In the genomic region with DNA sequence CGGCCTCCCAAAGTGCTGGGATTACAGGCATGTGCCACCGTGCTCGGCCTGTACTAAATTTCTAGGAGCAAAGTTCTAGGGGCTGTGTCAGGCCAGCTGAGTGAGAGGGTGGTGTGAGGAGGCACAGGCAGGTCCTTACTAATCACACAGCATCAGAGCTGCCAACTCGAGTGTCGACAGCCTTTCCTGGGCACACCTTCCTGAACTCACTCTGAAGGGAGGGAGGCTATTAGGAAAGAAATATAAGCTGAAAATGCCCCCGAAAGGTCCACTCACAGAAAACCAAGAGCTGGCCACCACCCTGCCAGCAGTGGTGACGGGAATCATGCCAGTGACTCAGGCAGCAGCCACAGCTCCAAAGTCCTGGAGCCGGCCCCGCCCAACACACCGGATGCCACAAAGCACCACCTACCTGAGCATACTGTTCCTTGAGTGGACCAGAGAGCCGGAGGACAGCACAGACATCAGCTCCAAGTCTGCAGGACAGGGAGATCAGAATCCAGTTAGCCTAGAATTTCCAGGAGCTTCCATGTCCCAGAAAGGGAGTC, we compare ENCODE assay signal across 16 cellular contexts. TPM values are rescaled to one million over a fixed set of nuclear protein-coding genes. Genes with fewer than 3 reads are reported as not detected.
DNase-seq lines count a peak whose midpoint lies in the region; ATAC-seq, FAIRE-seq and TF ChIP-seq lines count a peak whose summit lies in the region.
"Had no signal": no experiment of that assay in that cellular context is flagged by ENCODE, and none has a peak within 500 bp of the region (broad histone marks: within the 10 kb centered on the region; RNA-seq: fewer than 3 reads in every experiment).

No MANE protein-coding gene starts in this region.

- DNase-seq in H54 (ENCODE audit: insufficient read length, low spot score) (peak; percentile 79), left lobe of liver (ENCODE audit: low spot score) (peak; percentile 95), upper lobe of left lung (peak; percentile 78 to 90), endothelial cell (ENCODE audit: low spot score) (no peak)
- DNase-seq: CD4-positive, CD25-positive, alpha-beta regulatory T cell; H9; NCI-H1105 treated with DMSO at 0.1 percent for 48 hours; NCI-H446 treated with DMSO at 0.1 percent for 48 hours; psoas muscle; SHP77 treated with DMSO at 0.1 percent for 48 hours; stimulated activated CD4-positive, alpha-beta T cell treated with anti-CD3 and anti-CD28 coated beads, Interleukin-2, amount 100 ng/mL, for 24 hours had no signal

- peak overlapping the region; percentile 71 for H3K27ac ChIP-seq in VCaP
- peak overlapping the region; percentile 36 to 71 (median 58) for H3K27ac ChIP-seq in upper lobe of left lung
- H3K27ac ChIP-seq: psoas muscle had no signal

- TF ChIP-seq POLR2A in H54 (IDR thresholded peaks at IDR 0.05; ENCODE audit: low read depth, low read length): no peak
- TF ChIP-seq POLR2A in upper lobe of left lung (IDR thresholded peaks at IDR 0.05): peak in 1 of 4 donors; percentile 27

- no peak for FAIRE-seq in H54 (lab: Jason Lieb, UNC)
- FAIRE-seq: GM18507 had no signal

- H3K9me3 Mint-ChIP-seq in endothelial cell (ENCODE audit: unreplicated experiment): no peaks in the 10 kb centered on the region
- H3K9me3 Mint-ChIP-seq: CD4-positive, CD25-positive, alpha-beta regulatory T cell; H9 had no signal

- peaks cover 10% of the 10 kb centered on the region for H3K27me3 Mint-ChIP-seq in endothelial cell (ENCODE audit: unreplicated experiment)
- H3K27me3 Mint-ChIP-seq: activated naive CD8-positive, alpha-beta T cell; CD4-positive, CD25-positive, alpha-beta regulatory T cell had no signal

- no peak overlapping the region for H3K27ac Mint-ChIP-seq in endothelial cell (ENCODE audit: unreplicated experiment)
- H3K27ac Mint-ChIP-seq: activated naive CD8-positive, alpha-beta T cell; CD4-positive, CD25-positive, alpha-beta regulatory T cell; H9 had no signal

- H3K4me3 ChIP-seq in upper lobe of left lung: no peak overlapping the region
- H3K4me3 ChIP-seq: psoas muscle had no signal

- H3K36me3 ChIP-seq in upper lobe of left lung: peaks cover 0 to 37% (median 14%) of the 10 kb centered on the region in 4 donors

- H3K4me3 Mint-ChIP-seq in endothelial cell (ENCODE audit: unreplicated experiment): no peak overlapping the region
- H3K4me3 Mint-ChIP-seq: activated naive CD8-positive, alpha-beta T cell; H9 had no signal

- TF ChIP-seq EP300 in upper lobe of left lung (IDR thresholded peaks at IDR 0.05): no peak

- no peaks in the 10 kb centered on the region for H3K9me3 ChIP-seq in upper lobe of left lung
- H3K9me3 ChIP-seq: psoas muscle had no signal

- WGBS in upper lobe of left lung, 2 donors: 83 to 90% methylated on average over 7 to 11 of the region's 11 CpGs

- peaks cover 9% of the 10 kb centered on the region for H3K36me3 Mint-ChIP-seq in endothelial cell (ENCODE audit: low read depth, unreplicated experiment)

- peaks cover 9% of the 10 kb centered on the region for H3K4me1 Mint-ChIP-seq in endothelial cell (ENCODE audit: unreplicated experiment)

- ATAC-seq in left lobe of liver (peak; percentile 69), upper lobe of left lung (ENCODE audit: low FRiP score in 2 of 2) (no peak), HG03565 (IDR thresholded peaks at IDR 0.05; ENCODE audit: unreplicated experiment) (no peak), GM21381 (IDR thresholded peaks at IDR 0.05; ENCODE audit: unreplicated experiment) (no peak)
- ATAC-seq: psoas muscle had no signal

- no peak for TF ChIP-seq CTCF in VCaP (conservative IDR thresholded peaks at IDR 0.05)
- no peak for TF ChIP-seq CTCF in upper lobe of left lung (IDR thresholded peaks at IDR 0.05)
- TF ChIP-seq CTCF in endothelial cell (IDR thresholded peaks at IDR 0.05; ENCODE audit: unreplicated experiment): no peak

- peaks cover 6 to 13% (median 12%) of the 10 kb centered on the region in 4 donors for H3K4me1 ChIP-seq in upper lobe of left lung
- H3K4me1 ChIP-seq: psoas muscle had no signal

- H3K27me3 ChIP-seq in upper lobe of left lung: no peaks in the 10 kb centered on the region

RNA-seq across cellular contexts. Expression of a gene that starts 4.5 kb away (rescaled TPM):
- total RNA-seq in left lobe of liver (40.2 TPM), upper lobe of left lung (10 to 100 TPM in 5 of 6 donors, 1 to 10 TPM in 1; 9.4 to 51.6 (median 29.8) TPM), endothelial cell (ENCODE audit: unreplicated experiment) (26.7 TPM)

RNA-seq across cellular contexts. Expression of a gene that starts 23.9 kb away (rescaled TPM):
- total RNA-seq in left lobe of liver (21.3 TPM), upper lobe of left lung (100 to 1,000 TPM in 1 of 6 donors, 10 to 100 TPM in 5; 72.1 to 108 (median 83.7) TPM), endothelial cell (ENCODE audit: unreplicated experiment) (82.1 TPM)

RNA-seq across cellular contexts. Expression of a gene that starts 29.6 kb away (rescaled TPM):
- total RNA-seq in left lobe of liver (10.5 TPM), upper lobe of left lung (10 to 100 TPM; 20.1 to 41.9 (median 27.5) TPM), endothelial cell (ENCODE audit: unreplicated experiment) (49.8 TPM)

RNA-seq across cellular contexts. Expression of a gene that starts 38.5 kb away (rescaled TPM):
- total RNA-seq in left lobe of liver (43.0 TPM), upper lobe of left lung (100 to 1,000 TPM in 1 of 6 donors, 10 to 100 TPM in 5; 55.5 to 130 (median 69.1) TPM), endothelial cell (ENCODE audit: unreplicated experiment) (915 TPM)

RNA-seq across cellular contexts. Expression of a gene that starts 42.5 kb away (rescaled TPM):
- total RNA-seq in left lobe of liver: 14.2 TPM
- 10 to 100 TPM in 5 of 6 donors, 1 to 10 TPM in 1; 9.9 to 31.1 (median 22.5) TPM for total RNA-seq in upper lobe of left lung
- 48.3 TPM for total RNA-seq in endothelial cell (ENCODE audit: unreplicated experiment)
